ENCODE assay signal across 25 cellular contexts in the genomic region with DNA sequence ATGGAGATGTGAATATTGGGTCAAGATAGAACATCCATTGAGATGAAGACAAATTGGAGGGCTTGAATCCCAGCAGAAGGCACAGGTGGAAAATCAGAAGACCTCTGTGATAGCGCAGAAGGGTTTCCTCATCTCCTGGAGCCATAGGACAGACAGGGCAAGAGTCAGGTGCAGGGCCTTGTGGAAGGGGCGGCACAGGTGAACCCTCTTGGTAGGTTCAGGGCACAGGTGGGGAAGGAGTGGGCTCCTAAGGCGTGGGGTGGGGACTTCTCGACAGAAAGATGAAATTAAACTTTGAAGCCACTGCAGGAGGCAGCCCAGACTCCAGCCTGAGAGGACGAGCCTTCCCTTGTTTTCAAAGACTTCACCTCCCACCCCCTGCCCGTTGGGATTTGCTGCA.
"Had no signal": no experiment of that assay in that cellular context is flagged by ENCODE, and none has a peak within 500 bp of the region (broad histone marks: within the 10 kb centered on the region; RNA-seq: fewer than 3 reads in every experiment).

No MANE protein-coding gene starts in this region.

- H3K27ac ChIP-seq: adrenal gland, body of pancreas, SJCRH30, SK-N-MC, WERI-Rb-1 had no signal

- H3K27ac Mint-ChIP-seq: activated CD4-positive, alpha-beta T cell treated with anti-CD3 and anti-CD28 coated beads, Interleukin-2, amount 10 ng/mL, durations not matched to agents 24 days and 14 days; activated naive CD4-positive, alpha-beta T cell treated with anti-CD3 and anti-CD28 coated beads for 36 hours; activated naive CD4-positive, alpha-beta T cell treated with anti-CD3 and anti-CD28 coated beads, Interleukin-2, amount 50 U/mL, for 72 hours; activated T-helper 1 cell treated with anti-CD3 and anti-CD28 coated beads, Interleukin-12 subunit alpha, Interleukin-12 subunit beta, Interleukin-2, Interleukin-4 antibody, amounts not matched to agents 30 ng/mL and 10 ng/mL and 1 ng/mL, durations not matched to agents 14 hours and 24 hours and 36 hours had no signal

- H3K4me3 ChIP-seq: adrenal gland, body of pancreas, SJCRH30, SK-N-MC had no signal

- H3K9me3 Mint-ChIP-seq: activated T-helper 1 cell treated with anti-CD3 and anti-CD28 coated beads, Interleukin-12 subunit alpha, Interleukin-12 subunit beta, Interleukin-2, Interleukin-4 antibody, amounts not matched to agents 30 ng/mL and 10 ng/mL and 1 ng/mL, durations not matched to agents 14 hours and 24 hours and 36 hours had no signal

- H3K9me3 ChIP-seq: adrenal gland, body of pancreas, SJCRH30 had no signal

- H3K36me3 ChIP-seq: adrenal gland, SJCRH30, WERI-Rb-1 had no signal

- H3K27me3 ChIP-seq: adrenal gland, body of pancreas, SJCRH30 had no signal

- H3K4me1 Mint-ChIP-seq: activated CD4-positive, alpha-beta T cell treated with anti-CD3 and anti-CD28 coated beads, Interleukin-2, amount 10 ng/mL, durations not matched to agents 24 days and 14 days had no signal

- ATAC-seq: activated naive CD4-positive, alpha-beta T cell treated with anti-CD3 and anti-CD28 coated beads, Interleukin-2, amount 50 U/mL, for 72 hours; activated T-cell treated with anti-CD3 and anti-CD28 coated beads, Interleukin-2, amount 50 U/mL, for 4 hours; body of pancreas; Panc1 had no signal

- DNase-seq: activated CD4-positive, alpha-beta T cell treated with anti-CD3 and anti-CD28 coated beads for 1 hour; activated CD4-positive, alpha-beta T cell treated with anti-CD3 and anti-CD28 coated beads, Interleukin-2, amount 10 ng/mL, durations not matched to agents 24 days and 14 days; activated CD4-positive, alpha-beta T cell treated with anti-CD3 and anti-CD28 coated beads, Interleukin-2, amount 50 U/mL, for 4 hours; activated CD4-positive, CD25-positive, alpha-beta regulatory T cell; activated gamma-delta T cell treated with Interleukin-2 at 50 U/mL for 16 hours; activated naive CD4-positive, alpha-beta T cell treated with anti-CD3 and anti-CD28 coated beads for 36 hours; activated T-cell treated with anti-CD3 and anti-CD28 coated beads for 4 hours; activated T-cell treated with anti-CD3 and anti-CD28 coated beads, Interleukin-2, amount 50 U/mL, for 4 hours; body of pancreas; central memory CD4-positive, alpha-beta T cell; NCI-H1105; NCI-H1417 treated with DMSO at 0.1 percent for 48 hours; NCI-H1930; NCI-H2081 treated with DMSO at 0.1 percent for 48 hours; NCI-H345; NCI-H524 treated with DMSO at 0.1 percent for 48 hours; SHP77; T1000; WERI-Rb-1 had no signal

- H3K4me3 Mint-ChIP-seq: activated CD4-positive, alpha-beta T cell treated with anti-CD3 and anti-CD28 coated beads, Interleukin-2, amount 10 ng/mL, durations not matched to agents 24 days and 14 days; activated naive CD4-positive, alpha-beta T cell treated with anti-CD3 and anti-CD28 coated beads for 36 hours; activated T-cell treated with anti-CD3 and anti-CD28 coated beads, Interleukin-2, amount 50 U/mL, for 4 hours; activated T-helper 1 cell treated with anti-CD3 and anti-CD28 coated beads, Interleukin-12 subunit alpha, Interleukin-12 subunit beta, Interleukin-2, Interleukin-4 antibody, amounts not matched to agents 30 ng/mL and 10 ng/mL and 1 ng/mL, durations not matched to agents 14 hours and 24 hours and 36 hours had no signal

- H3K4me1 ChIP-seq: adrenal gland, body of pancreas, SJCRH30 had no signal
